ENCODE assay signal across 26 cellular contexts in genomic region chr17:72239548-72239947, GRCh38.
DNase-seq lines count a peak whose midpoint lies in the region; ATAC-seq, FAIRE-seq and TF ChIP-seq lines count a peak whose summit lies in the region.
"Had no signal": no experiment of that assay in that cellular context is flagged by ENCODE, and none has a peak within 500 bp of the region (broad histone marks: within the 10 kb centered on the region; RNA-seq: fewer than 3 reads in every experiment).

No MANE protein-coding gene starts in this region.

- no peaks in the 10 kb centered on the region for H3K9me3 ChIP-seq in HEK293 (ENCODE audit: control insufficient read depth, insufficient read depth, low read depth, low read length)
- peaks cover 2% of the 10 kb centered on the region for H3K9me3 ChIP-seq in IMR-90 (ENCODE audit: control insufficient read depth, insufficient read depth, low read length)
- H3K9me3 ChIP-seq in K562 (replicated peaks; ENCODE audit: control insufficient read depth, insufficient read depth, low read depth, low read length), result no peaks in the 10 kb centered on the region
- H3K9me3 ChIP-seq: BE2C, BLaER1 had no signal

- WGBS in IMR-90 (ENCODE audit: extremely low coverage in 2 of 2, insufficient read length in 1 of 2), 2 experiments, result 92% methylated on average over 2 of the region's 5 CpGs; no CpG with 5 or more reads in 1 of the 2 experiments
- 0% methylated on average over 5 of the region's 5 CpGs for WGBS in K562 (ENCODE audit: insufficient coverage, low coverage, missing lambda C conversion rate)

- no peak overlapping the region for H2BK20ac ChIP-seq in IMR-90 (ENCODE audit: low read depth, low read length)

- H3K36me3 ChIP-seq in HEK293 (ENCODE audit: control insufficient read depth in 2 of 2, insufficient read depth in 1 of 2, low read length in 2 of 2), result no peaks in the 10 kb centered on the region
- H3K36me3 ChIP-seq in IMR-90 (ENCODE audit: control insufficient read depth, insufficient read depth, low read length), result no peaks in the 10 kb centered on the region
- H3K36me3 ChIP-seq in K562 (ENCODE audit: control insufficient read depth, insufficient read depth, low read length), result no peaks in the 10 kb centered on the region
- H3K36me3 ChIP-seq: BE2C, BLaER1 had no signal

- no peak overlapping the region for H4K8ac ChIP-seq in IMR-90 (ENCODE audit: low read depth in 2 of 2, low read length in 2 of 2)

- no peak overlapping the region for H4K91ac ChIP-seq in IMR-90 (ENCODE audit: insufficient read depth, low read depth, low read length)

- no TSS peak for BruUV-seq in IMR-90 (replicated peaks; lab: Mats Ljungman, UMichigan)
- no TSS peak for BruUV-seq in K562 (replicated peaks; lab: Mats Ljungman, UMichigan)

- POLR2A ChIA-PET in HEK293 (lab: Yijun Ruan, JAX) (no interaction called here), IMR-90 (lab: Charles Lee; ENCODE audit: unreplicated experiment) (no interaction called here), K562 (lab: Yijun Ruan, JAX) (no interaction called here)

- no peak for TF ChIP-seq POLR2A in IMR-90 (IDR thresholded peaks at IDR 0.05; ENCODE audit: low read depth, low read length)
- no peak for TF ChIP-seq POLR2A in K562 (conservative IDR thresholded peaks at IDR 0.05)

- no peak for DNase-seq in IMR-90
- no peak for DNase-seq in K562 (ENCODE audit: extremely low read depth in 1 of 4, low spot score in 3 of 4)
- no peak for DNase-seq in urothelium cell line (ENCODE audit: low spot score)
- DNase-seq in pons (ENCODE audit: low spot score), result no peak
- no peak for DNase-seq in SW 1271 (lab: John Stamatoyannopoulos, UW)
- no peak for DNase-seq in medulla oblongata (ENCODE audit: extremely low spot score)
- DNase-seq: 8988T; ACHN; BE2C; C1 segment of cervical spinal cord; CD4-positive, alpha-beta memory T cell; CD4-positive, CD25-positive, alpha-beta regulatory T cell; CD8-positive, alpha-beta memory T cell; COR-L47; DMS 273 treated with DMSO at 0.1 percent for 48 hours; DMS153; DMS53; DMS79; DND-41; EL; GDM1 had no signal

- H4K5ac ChIP-seq in IMR-90 (ENCODE audit: low read depth, low read length), result no peak overlapping the region

- H3K4ac ChIP-seq in IMR-90 (ENCODE audit: low read depth, low read length), result no peak overlapping the region

- H3K14ac ChIP-seq in IMR-90 (replicated peaks; ENCODE audit: low read depth, low read length), result no peak overlapping the region

- no peak for TF ChIP-seq CTCF in HEK293 (tag by site-specific recombination; IDR thresholded peaks at IDR 0.05)
- no peak for TF ChIP-seq CTCF in IMR-90 (conservative IDR thresholded peaks at IDR 0.05; ENCODE audit: low read depth, low read length)
- TF ChIP-seq CTCF in K562 (IDR thresholded peaks at IDR 0.05 in 2 of 3, conservative IDR thresholded peaks at IDR 0.05 in 1 of 3; ENCODE audit: insufficient read depth in 2 of 3, low read depth in 1 of 3, low read length in 3 of 3), result no peak

- H3K79me1 ChIP-seq in IMR-90 (ENCODE audit: low read depth in 1 of 2, low read length in 2 of 2), result no peaks in the 10 kb centered on the region

- TF ChIP-seq EP300 in K562 (IDR thresholded peaks at IDR 0.05; ENCODE audit: low read length), result no peak

- H3K27ac ChIP-seq in HEK293 (ENCODE audit: extremely low read depth, low read depth, low read length), result no peak overlapping the region
- no peak overlapping the region for H3K27ac ChIP-seq in IMR-90 (ENCODE audit: insufficient read depth, low read length)
- no peak overlapping the region for H3K27ac ChIP-seq in K562 (ENCODE audit: extremely low read depth, low read depth, low read length)
- H3K27ac ChIP-seq: BLaER1 had no signal

- H3K4me1 ChIP-seq in HEK293 (ENCODE audit: control insufficient read depth, insufficient read depth, low read length) (peaks cover 2% of the 10 kb centered on the region; the same call in 1 of the 2 replicates), IMR-90 (ENCODE audit: control insufficient read depth, insufficient read depth, low read length) (no peaks in the 10 kb centered on the region), K562 (replicated peaks in 1 of 2; ENCODE audit: control insufficient read depth in 2 of 2, insufficient read depth in 2 of 2, low read length in 2 of 2) (no peaks in the 10 kb centered on the region)
- H3K4me1 ChIP-seq: BE2C had no signal

- H4K20me1 ChIP-seq in IMR-90 (ENCODE audit: insufficient read depth, low read length) (no peaks in the 10 kb centered on the region), K562 (replicated peaks; ENCODE audit: control insufficient read depth, insufficient read depth, low read length) (no peaks in the 10 kb centered on the region)
- H4K20me1 ChIP-seq: BLaER1 had no signal

- H2AK9ac ChIP-seq in IMR-90 (replicated peaks; ENCODE audit: low read depth, low read length, poor library complexity), result no peak overlapping the region

- H3K56ac ChIP-seq in IMR-90 (ENCODE audit: extremely low read depth, insufficient read depth, low read length), result no peak overlapping the region

- no peaks in the 10 kb centered on the region; the same call in 1 of the 2 replicates for H3K9me1 ChIP-seq in IMR-90 (ENCODE audit: insufficient read depth, low read length)
- H3K9me1 ChIP-seq in K562 (ENCODE audit: control insufficient read depth, insufficient read depth, low read length), result no peaks in the 10 kb centered on the region

- H2AFZ ChIP-seq in IMR-90 (replicated peaks; ENCODE audit: low read length, poor library complexity), result peak overlapping the region; percentile 33
- H2AFZ ChIP-seq in K562 (ENCODE audit: low read depth, low read length), result no peak overlapping the region

- dilution Hi-C loops in IMR-90 (cut with HindIII; ENCODE audit: low sequenced_read_pairs, unreplicated experiment), result no loop called here

- no peak overlapping the region for H2BK15ac ChIP-seq in IMR-90 (ENCODE audit: low read depth, low read length)

- H3K18ac ChIP-seq in IMR-90 (ENCODE audit: low read depth, low read length), result no peak overlapping the region

- H2AK5ac ChIP-seq in IMR-90 (ENCODE audit: low read depth, low read length), result no peak overlapping the region

- H3K4me2 ChIP-seq in IMR-90 (ENCODE audit: low read depth, low read length) (no peak overlapping the region), K562 (ENCODE audit: insufficient read depth, low read length) (no peak overlapping the region)
- H3K4me2 ChIP-seq: BLaER1 had no signal

- ATAC-seq in IMR-90 (ENCODE audit: low read depth) (no peak), K562 (no peak)

- CTCF ChIA-PET in HEK293 (lab: Yijun Ruan, JAX), result interaction anchor here (1.0 kb wide), 1 partner anchor 20 kb away, joined by 3 read pairs; no protein-coding TSS in a partner anchor
- CTCF ChIA-PET in IMR-90 (lab: Yijun Ruan, JAX), result no interaction called here
- CTCF ChIA-PET in K562 (lab: Yijun Ruan, JAX; ENCODE audit: low intra/inter-chr PET ratio), result no interaction called here

- in situ Hi-C loops in IMR-90 (cut with MboI; ENCODE audit: low sequenced_read_pairs), result no loop called here
- in situ Hi-C loops in K562 (cut with MboI), result no loop called here

- intact Hi-C loops in IMR-90 (cut with micrococcal nuclease) (no loop called here), K562 (cut with micrococcal nuclease) (no loop called here)

- no peaks in the 10 kb centered on the region for H3K79me2 ChIP-seq in K562 (ENCODE audit: control insufficient read depth, insufficient read depth, low read length)

- H3K4me3 ChIP-seq in HEK293 (ENCODE audit: low read depth, low read length) (no peak overlapping the region), IMR-90 (ENCODE audit: insufficient read depth, low read depth, low read length) (no peak overlapping the region), K562 (no peak overlapping the region)
- H3K4me3 ChIP-seq: BLaER1 had no signal

- H2BK120ac ChIP-seq in IMR-90 (ENCODE audit: low read depth, low read length), result no peak overlapping the region

- no peak overlapping the region for H2BK5ac ChIP-seq in IMR-90 (ENCODE audit: low read depth, low read length, poor library complexity, severe bottlenecking)

- TF ChIP-seq RAD21 in IMR-90 (IDR thresholded peaks at IDR 0.05; ENCODE audit: low read length), result no peak
- TF ChIP-seq RAD21 in K562 (CRISPR knock-in tag; conservative IDR thresholded peaks at IDR 0.05 in 1 of 2, IDR thresholded peaks at IDR 0.05 in 1 of 2), result no peak

- H3K27me3 ChIP-seq in IMR-90 (ENCODE audit: control insufficient read depth, insufficient read depth, low read length) (peaks cover 16% of the 10 kb centered on the region), K562 (ENCODE audit: control insufficient read depth in 2 of 2, insufficient read depth in 2 of 2, low read length in 2 of 2) (no peaks in the 10 kb centered on the region)
- H3K27me3 ChIP-seq: BE2C, BLaER1 had no signal

- no peak overlapping the region for H3K23ac ChIP-seq in IMR-90 (ENCODE audit: low read depth, low read length)

- H3K9ac ChIP-seq in IMR-90 (ENCODE audit: low read depth, low read length) (no peak overlapping the region), K562 (ENCODE audit: insufficient read depth in 1 of 2, low read depth in 2 of 2, low read length in 2 of 2) (no peak overlapping the region)
- H3K9ac ChIP-seq: BLaER1 had no signal

- FAIRE-seq in K562 (lab: Jason Lieb, UNC) (no peak), urothelium cell line (lab: Jason Lieb, UNC) (peak; percentile 76)
- FAIRE-seq: A204.1, GM12891, GM19239 had no signal

TF ChIP-seq in HEK293, 187 proteins besides CTCF, POLR2A, EP300 and RAD21:
- TF ChIP-seq ZNF10 (tag by site-specific recombination; IDR thresholded peaks at IDR 0.05), result peak; percentile 96
- TF ChIP-seq FEZF1 (tag by site-specific recombination; IDR thresholded peaks at IDR 0.05), result no peak
- TF ChIP-seq ZNF391 (tag by site-specific recombination; IDR thresholded peaks at IDR 0.05; ENCODE audit: borderline replicate concordance, low read depth), result no peak
- TF ChIP-seq ZSCAN30 (tag by site-specific recombination; IDR thresholded peaks at IDR 0.05), result no peak

TF ChIP-seq in IMR-90, 13 proteins besides CTCF, POLR2A, EP300 and RAD21 (continues in another document):
- no peak for TF ChIP-seq BHLHE40 (IDR thresholded peaks at IDR 0.05; ENCODE audit: low read depth, low read length)

TF ChIP-seq in K562, 482 proteins besides CTCF, POLR2A, EP300 and RAD21:
- TF ChIP-seq RB1 (IDR thresholded peaks at IDR 0.05; ENCODE audit: low read depth) (no peak), RBM25 (IDR thresholded peaks at IDR 0.05; ENCODE audit: low read depth, low read length, severe bottlenecking) (peak; percentile 17), ZNF134 (CRISPR knock-in tag; conservative IDR thresholded peaks at IDR 0.05) (peak; percentile 94)
